12 cellular contexts compared by ENCODE assay signal in the genomic region with DNA sequence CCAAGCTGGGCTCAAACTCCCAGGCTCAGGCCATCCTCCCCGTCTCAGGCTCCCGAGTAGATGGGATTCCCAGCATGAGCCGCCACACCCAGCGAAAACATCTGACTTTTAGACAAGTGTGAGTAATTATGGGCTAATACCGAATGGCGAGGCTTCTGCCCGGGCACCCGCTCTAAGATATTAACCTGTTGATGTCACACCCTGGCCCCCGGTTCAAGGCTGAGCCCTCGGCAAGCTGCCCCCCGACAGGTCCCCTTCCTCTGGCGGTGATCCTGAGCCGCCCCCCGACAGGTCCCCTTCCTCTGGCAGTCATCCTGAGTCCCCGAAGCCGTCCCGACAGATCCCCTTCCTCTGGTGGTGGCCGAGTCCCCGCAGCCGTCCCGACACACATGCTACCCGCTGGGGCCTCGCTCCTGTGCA. TPM values are rescaled to one million over a fixed set of nuclear protein-coding genes. Genes with fewer than 3 reads are reported as not detected.
DNase-seq lines count a peak whose midpoint lies in the region; ATAC-seq and TF ChIP-seq lines count a peak whose summit lies in the region.
"Had no signal": no experiment of that assay in that cellular context is flagged by ENCODE, and none has a peak within 500 bp of the region (broad histone marks: within the 10 kb centered on the region; RNA-seq: fewer than 3 reads in every experiment).

No MANE protein-coding gene starts in this region.

- ATAC-seq in Right ventricle myocardium inferior: no peak
- ATAC-seq: heart left ventricle had no signal

- H3K9me3 ChIP-seq in right atrium auricular region (no peaks in the 10 kb centered on the region), vagina (no peaks in the 10 kb centered on the region)
- H3K9me3 ChIP-seq: ascending aorta, heart left ventricle, transverse colon had no signal

- H3K4me1 ChIP-seq in right atrium auricular region: peaks cover 3 to 15% of the 10 kb centered on the region in 2 donors
- peaks cover 30% of the 10 kb centered on the region for H3K4me1 ChIP-seq in vagina

- no peak for TF ChIP-seq POLR2A in vagina (IDR thresholded peaks at IDR 0.05)

- H3K27me3 ChIP-seq in right atrium auricular region (no peaks in the 10 kb centered on the region), vagina (no peaks in the 10 kb centered on the region)
- H3K27me3 ChIP-seq: ascending aorta, heart left ventricle, transverse colon had no signal

- peaks cover 14% of the 10 kb centered on the region for H3K36me3 ChIP-seq in right atrium auricular region
- H3K36me3 ChIP-seq in vagina: peaks cover 0 to 7% of the 10 kb centered on the region in 2 donors
- H3K36me3 ChIP-seq: transverse colon had no signal

- intact Hi-C loops in Right ventricle myocardium inferior (cut with DNase I) (no loop called here), vagina (cut with DNase I) (loop anchor here (10.0 kb wide), 1 partner anchor 60 kb away; a partner anchor contains a TSS)

- no peak overlapping the region for H3K4me3 ChIP-seq in right atrium auricular region
- no peak overlapping the region for H3K4me3 ChIP-seq in fibroblast of mammary gland (ENCODE audit: control insufficient read depth, low read depth, low read length)
- no peak overlapping the region for H3K4me3 ChIP-seq in vagina
- H3K4me3 ChIP-seq: ascending aorta, heart left ventricle, smooth muscle cell, transverse colon had no signal

- DNase-seq in Right ventricle myocardium inferior (ENCODE audit: missing footprints): peak; percentile 27
- DNase-seq in right atrium auricular region (ENCODE audit: low spot score): no peak
- peak; percentile 44 for DNase-seq in fibroblast of mammary gland (ENCODE audit: low read depth)
- no peak for DNase-seq in vagina (ENCODE audit: extremely low spot score in 2 of 2)
- DNase-seq in stimulated activated CD4-positive, alpha-beta T cell treated with anti-CD3 and anti-CD28 coated beads, Interleukin-1b, Interleukin-23, amount 100 ng/mL, for 48 hours: no peak
- DNase-seq in DMS 273 treated with DMSO at 0.1 percent for 48 hours (lab: John Stamatoyannopoulos, UW): no peak
- DNase-seq: activated T-cell treated with anti-CD3 and anti-CD28 coated beads, Interleukin-2, amount 50 U/mL, for 48 hours; Calu3; heart left ventricle; transverse colon had no signal

- no peak for TF ChIP-seq CTCF in right atrium auricular region (IDR thresholded peaks at IDR 0.05)
- no peak for TF ChIP-seq CTCF in fibroblast of mammary gland (conservative IDR thresholded peaks at IDR 0.05; ENCODE audit: control insufficient read depth, insufficient read depth, low read depth, low read length)
- TF ChIP-seq CTCF in vagina (IDR thresholded peaks at IDR 0.05): no peak

- H3K27ac ChIP-seq in right atrium auricular region: no peak overlapping the region
- H3K27ac ChIP-seq in vagina: peak overlapping the region; percentile 66
- H3K27ac ChIP-seq: ascending aorta, heart left ventricle, transverse colon had no signal

RNA-seq across cellular contexts. Expression of a gene that starts 5.2 kb away (rescaled TPM):
- total RNA-seq in Right ventricle myocardium inferior: 13.3 TPM
- 10 to 100 TPM; 21.5 to 22.3 TPM for total RNA-seq in right atrium auricular region
- total RNA-seq in vagina: 49.6 TPM

RNA-seq across cellular contexts. Expression of a gene that starts 8.6 kb away (rescaled TPM):
- total RNA-seq in Right ventricle myocardium inferior (0.32 TPM), right atrium auricular region (under 1 TPM in 1 of 2 donors, not detected in 1; 0.28 TPM), vagina (129 TPM)
- total RNA-seq: ascending aorta had no signal

RNA-seq across cellular contexts. Expression of a gene that starts 34.1 kb away (rescaled TPM):
- total RNA-seq in Right ventricle myocardium inferior (50.8 TPM), right atrium auricular region (10 to 100 TPM; 29.6 to 70.9 TPM), vagina (30.0 TPM)

Comparison
In these comparisons a context has a peak if more than half of its experiments do, and no peak if none do; other contexts are left out.
1. DNase-seq: peak in Right ventricle myocardium inferior (single experiment) and fibroblast of mammary gland (single experiment); none in right atrium auricular region (single experiment), vagina (0 of 2), stimulated activated CD4-positive, alpha-beta T cell treated with anti-CD3 and anti-CD28 coated beads, Interleukin-1b, Interleukin-23, amount 100 ng/mL, for 48 hours (single experiment) and DMS 273 treated with DMSO at 0.1 percent for 48 hours (single experiment).
2. RNA of a gene that starts 8.6 kb away (total RNA-seq): 129 TPM in vagina (single experiment); 0.32 TPM in Right ventricle myocardium inferior (single experiment) and 0.28 TPM in right atrium auricular region; every median in the first group is over 10 times any median in the second.